Comparison of ENCODE assay signal across 9 cellular contexts in the genomic region with DNA sequence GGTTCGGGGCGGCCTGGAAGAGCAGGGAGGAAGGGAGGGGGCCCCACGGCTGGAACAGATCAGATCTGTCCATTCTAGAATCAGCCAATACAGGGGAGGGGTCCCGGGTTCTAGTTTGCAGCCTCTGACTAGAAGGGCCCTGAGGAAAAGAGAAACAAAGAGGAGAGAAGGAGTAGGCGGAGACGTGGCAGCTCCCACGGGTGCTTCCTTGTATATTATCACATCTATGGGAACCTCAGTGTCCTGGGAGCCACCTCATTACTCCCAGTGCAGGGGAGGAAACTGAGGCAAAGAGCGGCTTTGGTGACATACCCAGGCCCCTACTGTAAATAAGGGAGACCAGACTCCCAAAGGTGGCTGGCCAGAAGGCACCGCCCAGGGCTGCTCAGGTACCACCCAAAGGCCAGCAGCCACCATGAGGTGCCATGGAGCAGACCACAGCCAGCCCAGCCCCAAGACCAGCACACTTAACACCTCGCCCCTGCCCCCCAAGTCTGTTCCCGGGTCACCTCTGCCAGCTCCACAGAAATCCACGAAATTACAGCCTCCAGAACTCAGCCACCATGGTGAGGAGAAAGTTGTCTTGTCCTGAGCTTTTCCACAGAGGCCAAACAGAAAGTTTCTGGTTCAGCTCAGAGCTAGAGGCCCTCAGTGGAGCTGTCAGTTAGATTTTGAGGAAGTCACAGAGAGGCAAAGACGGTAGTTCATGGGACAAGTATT. TPM values are rescaled to one million over a fixed set of nuclear protein-coding genes. Genes with fewer than 3 reads are reported as not detected.
DNase-seq lines count a peak whose midpoint lies in the region; ATAC-seq and TF ChIP-seq lines count a peak whose summit lies in the region.
"Had no signal": no experiment of that assay in that cellular context is flagged by ENCODE, and none has a peak within 500 bp of the region (broad histone marks: within the 10 kb centered on the region; RNA-seq: fewer than 3 reads in every experiment).

No MANE protein-coding gene starts in this region.

- peak overlapping the region; percentile 98 for H3K4me3 Mint-ChIP-seq in activated CD4-positive, alpha-beta memory T cell treated with anti-CD3 and anti-CD28 coated beads, Interleukin-2, amount 10 ng/mL, durations not matched to agents 7 days and 5 days

- H3K4me3 ChIP-seq in left ventricle myocardium inferior (peak overlapping the region; percentile 60), stomach smooth muscle (ENCODE audit: low read length in 2 of 2) (peak overlapping the region in 1 of 2 donors; percentile 22), BE2C (ENCODE audit: low read depth, low read length) (no peak overlapping the region)
- H3K4me3 ChIP-seq: SJSA1 had no signal

- H3K27me3 ChIP-seq in left ventricle myocardium inferior (ENCODE audit: low read depth): no peaks in the 10 kb centered on the region
- H3K27me3 ChIP-seq in stomach smooth muscle (ENCODE audit: control insufficient read depth in 1 of 2, insufficient read depth in 2 of 2, low read length in 2 of 2): no peaks in the 10 kb centered on the region
- H3K27me3 ChIP-seq in BE2C: no peaks in the 10 kb centered on the region
- no peaks in the 10 kb centered on the region for H3K27me3 ChIP-seq in foreskin keratinocyte
- H3K27me3 ChIP-seq: SJSA1 had no signal

- H3K36me3 Mint-ChIP-seq in activated CD4-positive, alpha-beta memory T cell treated with anti-CD3 and anti-CD28 coated beads, Interleukin-2, amount 10 ng/mL, durations not matched to agents 7 days and 5 days (ENCODE audit: low read depth): peaks cover 53% of the 10 kb centered on the region

- peaks cover 52% of the 10 kb centered on the region for H3K4me1 Mint-ChIP-seq in activated CD4-positive, alpha-beta memory T cell treated with anti-CD3 and anti-CD28 coated beads, Interleukin-2, amount 10 ng/mL, durations not matched to agents 7 days and 5 days

- CTCF ChIA-PET in activated CD4-positive, alpha-beta memory T cell treated with anti-CD3 and anti-CD28 coated beads, Interleukin-2, amount 10 ng/mL, durations not matched to agents 7 days and 5 days (lab: Charles Lee): interaction anchor here (1.0 to 3.1 kb wide), 7 partner anchors 15 to 165 kb away, joined by 3 to 16 read pairs (median 4); partner anchors contain the start of gene KATNA1

- peak overlapping the region in 1 of 2 donors; percentile 33 for H3K9ac ChIP-seq in stomach smooth muscle (ENCODE audit: low read length in 2 of 2)

- H3K27ac ChIP-seq in left ventricle myocardium inferior (replicated peaks): peak overlapping the region; percentile 88
- H3K27ac ChIP-seq in stomach smooth muscle (ENCODE audit: low read length): peak overlapping the region; percentile 41
- no peak overlapping the region for H3K27ac ChIP-seq in foreskin keratinocyte
- H3K27ac ChIP-seq: SJSA1 had no signal

- H3K4me1 ChIP-seq in left ventricle myocardium inferior (peaks cover 43% of the 10 kb centered on the region), stomach smooth muscle (ENCODE audit: control insufficient read depth, insufficient read depth, low read length) (peaks cover 6% of the 10 kb centered on the region), BE2C (no peaks in the 10 kb centered on the region), foreskin keratinocyte (no peaks in the 10 kb centered on the region)

- H3K9me3 ChIP-seq in left ventricle myocardium inferior (replicated peaks) (no peaks in the 10 kb centered on the region), stomach smooth muscle (ENCODE audit: control insufficient read depth in 2 of 2, low read length in 2 of 2) (no peaks in the 10 kb centered on the region), BE2C (no peaks in the 10 kb centered on the region)
- H3K9me3 ChIP-seq: SJSA1 had no signal

- peak overlapping the region; percentile 96 for H3K27ac Mint-ChIP-seq in activated CD4-positive, alpha-beta memory T cell treated with anti-CD3 and anti-CD28 coated beads, Interleukin-2, amount 10 ng/mL, durations not matched to agents 7 days and 5 days

- TF ChIP-seq CTCF in left ventricle myocardium inferior (IDR thresholded peaks at IDR 0.05; ENCODE audit: borderline replicate concordance) (no peak), BE2C (IDR thresholded peaks at IDR 0.05; ENCODE audit: low read depth, low read length) (no peak), foreskin keratinocyte (conservative IDR thresholded peaks at IDR 0.05) (no peak)

- H3K27me3 Mint-ChIP-seq in activated CD4-positive, alpha-beta memory T cell treated with anti-CD3 and anti-CD28 coated beads, Interleukin-2, amount 10 ng/mL, durations not matched to agents 7 days and 5 days: no peaks in the 10 kb centered on the region

- POLR2A ChIA-PET in activated CD4-positive, alpha-beta memory T cell treated with anti-CD3 and anti-CD28 coated beads, Interleukin-2, amount 10 ng/mL, durations not matched to agents 7 days and 5 days (lab: Charles Lee): interaction anchor here (0.8 to 2.1 kb wide), 7 partner anchors 20 to 388 kb away, joined by 3 to 10 read pairs (median 3); partner anchors contain the start of gene TAB2

- DNase-seq in activated CD4-positive, alpha-beta memory T cell treated with anti-CD3 and anti-CD28 coated beads, Interleukin-2, amount 10 ng/mL, durations not matched to agents 7 days and 5 days: peak; percentile 45
- DNase-seq in left ventricle myocardium inferior (no peak), 8988T (no peak), BE2C (no peak), foreskin keratinocyte (no peak), D341Med (ENCODE audit: low spot score) (no peak)

- intact Hi-C loops in left ventricle myocardium inferior (cut with micrococcal nuclease): no loop called here

- H3K36me3 ChIP-seq in left ventricle myocardium inferior: no peaks in the 10 kb centered on the region
- no peaks in the 10 kb centered on the region for H3K36me3 ChIP-seq in stomach smooth muscle (ENCODE audit: control insufficient read depth in 2 of 2, insufficient read depth in 2 of 2, low read length in 2 of 2)
- H3K36me3 ChIP-seq in BE2C: no peaks in the 10 kb centered on the region
- H3K36me3 ChIP-seq: SJSA1 had no signal

- ATAC-seq in HG02884 (IDR thresholded peaks at IDR 0.05; ENCODE audit: unreplicated experiment): peak; percentile 24
- no peak for ATAC-seq in foreskin keratinocyte

- H3K9me3 Mint-ChIP-seq in activated CD4-positive, alpha-beta memory T cell treated with anti-CD3 and anti-CD28 coated beads, Interleukin-2, amount 10 ng/mL, durations not matched to agents 7 days and 5 days: no peaks in the 10 kb centered on the region

RNA-seq across cellular contexts. Expression of gene ZC3H12D, which starts 2.1 kb away (rescaled TPM):
- 10 to 100 TPM; 37.4 to 37.6 TPM for total RNA-seq in activated CD4-positive, alpha-beta memory T cell treated with anti-CD3 and anti-CD28 coated beads, Interleukin-2, amount 10 ng/mL, durations not matched to agents 7 days and 5 days
- total RNA-seq in left ventricle myocardium inferior (0.25 TPM), foreskin keratinocyte (under 0.01 and 0.10 TPM in 2 replicates)
- not detected for polyA plus RNA-seq in BE2C (2012; ENCODE audit: insufficient read depth, insufficient read length, low read depth)
- 0.02 TPM in 1 of 2 replicates, not detected in the other for polyA plus RNA-seq in foreskin keratinocyte
- total RNA-seq: SJSA1 had no signal

Comparison
In these comparisons a context has a peak if more than half of its experiments do, and no peak if none do; other contexts are left out.
1. RNA of gene ZC3H12D, which starts 2.1 kb away (total RNA-seq): 37.4 to 37.6 TPM in activated CD4-positive, alpha-beta memory T cell treated with anti-CD3 and anti-CD28 coated beads, Interleukin-2, amount 10 ng/mL, durations not matched to agents 7 days and 5 days; 0.25 TPM in left ventricle myocardium inferior (single experiment) and under 0.01 to 0.10 TPM in foreskin keratinocyte; every median in the first group is over 10 times any median in the second.